10 cellular contexts compared by ENCODE assay signal in genomic region chr11:70158201-70158600, GRCh38. TPM values are rescaled to one million over a fixed set of nuclear protein-coding genes. Genes with fewer than 3 reads are reported as not detected.
DNase-seq lines count a peak whose midpoint lies in the region; ATAC-seq, FAIRE-seq and TF ChIP-seq lines count a peak whose summit lies in the region.
"Had no signal": no experiment of that assay in that cellular context is flagged by ENCODE, and none has a peak within 500 bp of the region (broad histone marks: within the 10 kb centered on the region; RNA-seq: fewer than 3 reads in every experiment).

No MANE protein-coding gene starts in this region.

- H3K27ac ChIP-seq in astrocyte (ENCODE audit: low read depth, low read length) = no peak overlapping the region
- no peak overlapping the region for H3K27ac ChIP-seq in esophagus squamous epithelium
- H3K27ac ChIP-seq: VCaP had no signal

- H3K36me3 ChIP-seq in astrocyte (ENCODE audit: insufficient read depth, low read length) = no peaks in the 10 kb centered on the region
- H3K36me3 ChIP-seq in esophagus squamous epithelium = no peaks in the 10 kb centered on the region

- FAIRE-seq in astrocyte (lab: Jason Lieb, UNC) = no peak

- WGBS in esophagus squamous epithelium, 2 donors = 46 to 69% methylated on average over 4 of the region's 8 CpGs

- H3K27me3 ChIP-seq in astrocyte (ENCODE audit: insufficient read depth, low read length) (no peaks in the 10 kb centered on the region), esophagus squamous epithelium (peaks cover 0 to 12% (median 0%) of the 10 kb centered on the region in 4 donors)

- peaks cover 13% of the 10 kb centered on the region for H3K4me1 ChIP-seq in astrocyte (ENCODE audit: insufficient read depth, low read length)
- H3K4me1 ChIP-seq in esophagus squamous epithelium = peaks cover 12 to 53% (median 19%) of the 10 kb centered on the region in 3 donors

- peak; percentile 37 for TF ChIP-seq CTCF in astrocyte (IDR thresholded peaks at IDR 0.05; ENCODE audit: insufficient read depth, low read depth, low read length)
- TF ChIP-seq CTCF in esophagus squamous epithelium (IDR thresholded peaks at IDR 0.05) = no peak

- H4K20me1 ChIP-seq in astrocyte (ENCODE audit: insufficient read depth, low read length) = no peaks in the 10 kb centered on the region

- H3K4me3 ChIP-seq in astrocyte (ENCODE audit: insufficient read depth, low read depth, low read length) (no peak overlapping the region), esophagus squamous epithelium (no peak overlapping the region)

- no peaks in the 10 kb centered on the region for H3K79me2 ChIP-seq in astrocyte (ENCODE audit: insufficient read depth, low read length)

- no peaks in the 10 kb centered on the region for H3K4me1 Mint-ChIP-seq in astrocyte (ENCODE audit: low read depth, unreplicated experiment)

- no peak overlapping the region for H3K4me3 Mint-ChIP-seq in astrocyte (ENCODE audit: unreplicated experiment)

- ATAC-seq in left lobe of liver = peak; percentile 22
- no peak for ATAC-seq in HG02571 (IDR thresholded peaks at IDR 0.05; ENCODE audit: unreplicated experiment)

- H3K4me2 ChIP-seq in astrocyte (ENCODE audit: low read length) = no peak overlapping the region

- peak; percentile 7 for DNase-seq in COLO668 (lab: John Stamatoyannopoulos, UW; ENCODE audit: unreplicated experiment)
- DNase-seq in HK-2 (ENCODE audit: unreplicated experiment) = peak; percentile 17
- DNase-seq in astrocyte (ENCODE audit: low read depth) = no peak
- no peak for DNase-seq in left lobe of liver (ENCODE audit: low spot score)
- no peak for DNase-seq in esophagus squamous epithelium (lab: John Stamatoyannopoulos, UW)
- no peak for DNase-seq in mucosa of gallbladder (ENCODE audit: low spot score)
- DNase-seq in SK-N-DZ (ENCODE audit: low spot score) = no peak
- DNase-seq: NCI-H1105 treated with DMSO at 0.1 percent for 48 hours had no signal

- H3K9me3 ChIP-seq in astrocyte (ENCODE audit: insufficient read depth, low read depth, low read length) = no peaks in the 10 kb centered on the region
- H3K9me3 ChIP-seq in esophagus squamous epithelium = no peaks in the 10 kb centered on the region

- H3K27ac Mint-ChIP-seq in astrocyte (ENCODE audit: unreplicated experiment) = no peak overlapping the region

- H3K36me3 Mint-ChIP-seq in astrocyte (ENCODE audit: low read depth, unreplicated experiment) = no peaks in the 10 kb centered on the region

- TF ChIP-seq POLR2A in esophagus squamous epithelium (IDR thresholded peaks at IDR 0.05) = no peak

- H3K9me3 Mint-ChIP-seq in astrocyte (ENCODE audit: unreplicated experiment) = no peaks in the 10 kb centered on the region

- H2AFZ ChIP-seq in astrocyte (ENCODE audit: low read depth, low read length) = no peak overlapping the region

- intact Hi-C loops in esophagus squamous epithelium (cut with DNase I) = no loop called here

- H3K9ac ChIP-seq in astrocyte (ENCODE audit: low read length) = no peak overlapping the region

- H3K27me3 Mint-ChIP-seq in astrocyte (ENCODE audit: low read depth, unreplicated experiment) = peaks cover 43% of the 10 kb centered on the region

RNA-seq across cellular contexts. Expression of gene FADD, which starts 44.9 kb away (rescaled TPM):
- total RNA-seq in astrocyte (37.8 and 40.8 TPM in 2 replicates), left lobe of liver (9.0 TPM), esophagus squamous epithelium (10 to 100 TPM; 20.9 to 26.5 (median 23.5) TPM), mucosa of gallbladder (32.7 TPM)
- polyA plus RNA-seq in SK-N-DZ (2014; cell fraction: cytosol; rRNA removed) = 33.7 and 36.9 TPM in 2 replicates
- 16.7 and 26.1 TPM in 2 replicates for polyA plus RNA-seq in SK-N-DZ (2014; cell fraction: nucleus; rRNA removed)

Comparison
In these comparisons a context has a peak if more than half of its experiments do, and no peak if none do; other contexts are left out.
1. DNase-seq: peak in COLO668 (single experiment) and HK-2 (single experiment); none in astrocyte (single experiment), left lobe of liver (single experiment), esophagus squamous epithelium (single experiment), mucosa of gallbladder (single experiment) and SK-N-DZ (single experiment).